In the genomic region with DNA sequence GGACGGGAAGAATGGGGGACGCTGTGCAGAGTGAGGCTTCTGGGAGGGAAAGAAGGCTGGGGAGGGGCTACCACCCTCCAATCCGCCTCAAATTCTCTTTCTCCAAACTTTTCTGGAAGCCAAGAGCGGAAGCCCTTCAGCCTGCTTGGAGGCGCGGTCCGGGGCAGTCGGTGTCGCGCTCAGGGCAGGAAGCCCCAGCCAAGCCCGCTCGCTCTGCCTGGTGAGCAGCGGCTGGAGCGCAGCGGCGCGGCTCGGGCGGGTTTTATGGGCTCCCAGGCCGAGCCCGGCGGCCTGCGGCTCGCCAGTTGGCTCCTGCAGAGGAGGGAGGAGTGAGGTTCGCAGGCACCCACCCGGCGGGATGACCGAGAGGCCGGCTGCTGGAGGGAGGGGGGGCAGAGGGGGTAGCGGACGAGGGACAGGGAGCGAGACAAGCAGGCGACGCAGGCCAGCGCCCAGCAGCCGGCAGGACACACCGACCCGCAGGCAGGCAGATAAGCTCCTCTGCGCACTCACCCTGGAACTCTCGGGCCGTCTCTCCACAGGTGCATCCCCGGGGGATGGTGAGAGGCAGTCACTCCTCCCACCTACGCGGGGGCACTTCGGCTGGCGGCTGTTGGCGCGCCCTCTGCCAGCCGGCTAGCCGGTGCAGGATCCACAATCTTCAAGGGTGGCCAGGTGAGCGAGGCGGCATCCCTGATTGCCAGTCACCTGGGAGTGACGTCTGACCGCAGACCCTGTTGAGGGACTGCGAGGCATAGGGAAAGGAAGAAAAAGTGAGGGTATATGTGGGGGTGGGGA, we compare ENCODE assay signal across 1 cellular context.
A peak's percentile ranks its signal among the peaks of the same experiment; 100 is the strongest.
TF ChIP-seq lines count a peak whose summit lies in the region.

A gene with protein sequence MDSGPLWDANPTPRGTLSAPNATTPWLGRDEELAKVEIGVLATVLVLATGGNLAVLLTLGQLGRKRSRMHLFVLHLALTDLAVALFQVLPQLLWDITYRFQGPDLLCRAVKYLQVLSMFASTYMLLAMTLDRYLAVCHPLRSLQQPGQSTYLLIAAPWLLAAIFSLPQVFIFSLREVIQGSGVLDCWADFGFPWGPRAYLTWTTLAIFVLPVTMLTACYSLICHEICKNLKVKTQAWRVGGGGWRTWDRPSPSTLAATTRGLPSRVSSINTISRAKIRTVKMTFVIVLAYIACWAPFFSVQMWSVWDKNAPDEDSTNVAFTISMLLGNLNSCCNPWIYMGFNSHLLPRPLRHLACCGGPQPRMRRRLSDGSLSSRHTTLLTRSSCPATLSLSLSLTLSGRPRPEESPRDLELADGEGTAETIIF (minus strand): TSS at position 238 of the 798 bp plus-strand sequence. CDS start 498 bp downstream, outside the sequence.

TF ChIP-seq in HEK293, 187 proteins besides CTCF, POLR2A, EP300 and RAD21 (continued from another document and continues in another):
- TF ChIP-seq, protein P1, sequence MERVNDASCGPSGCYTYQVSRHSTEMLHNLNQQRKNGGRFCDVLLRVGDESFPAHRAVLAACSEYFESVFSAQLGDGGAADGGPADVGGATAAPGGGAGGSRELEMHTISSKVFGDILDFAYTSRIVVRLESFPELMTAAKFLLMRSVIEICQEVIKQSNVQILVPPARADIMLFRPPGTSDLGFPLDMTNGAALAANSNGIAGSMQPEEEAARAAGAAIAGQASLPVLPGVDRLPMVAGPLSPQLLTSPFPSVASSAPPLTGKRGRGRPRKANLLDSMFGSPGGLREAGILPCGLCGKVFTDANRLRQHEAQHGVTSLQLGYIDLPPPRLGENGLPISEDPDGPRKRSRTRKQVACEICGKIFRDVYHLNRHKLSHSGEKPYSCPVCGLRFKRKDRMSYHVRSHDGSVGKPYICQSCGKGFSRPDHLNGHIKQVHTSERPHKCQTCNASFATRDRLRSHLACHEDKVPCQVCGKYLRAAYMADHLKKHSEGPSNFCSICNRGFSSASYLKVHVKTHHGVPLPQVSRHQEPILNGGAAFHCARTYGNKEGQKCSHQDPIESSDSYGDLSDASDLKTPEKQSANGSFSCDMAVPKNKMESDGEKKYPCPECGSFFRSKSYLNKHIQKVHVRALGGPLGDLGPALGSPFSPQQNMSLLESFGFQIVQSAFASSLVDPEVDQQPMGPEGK (tag by site-specific recombination; IDR thresholded peaks at IDR 0.05): peak; percentile 78
- peak; percentile 92 for TF ChIP-seq ZNF398 (tag by site-specific recombination; IDR thresholded peaks at IDR 0.05)
- no peak for TF ChIP-seq ZNF174 (tag by site-specific recombination; IDR thresholded peaks at IDR 0.05)
- peak; percentile 98 for TF ChIP-seq ZNF335 (tag by site-specific recombination; conservative IDR thresholded peaks at IDR 0.05)
- TF ChIP-seq ZBTB21 (tag by site-specific recombination; IDR thresholded peaks at IDR 0.05): no peak
- TF ChIP-seq ZBTB20 (tag by site-specific recombination; IDR thresholded peaks at IDR 0.05): peak; percentile 57; the same call in 1 of the 2 replicates
- no peak for TF ChIP-seq ZNF157 (tag by site-specific recombination; IDR thresholded peaks at IDR 0.05)
- TF ChIP-seq SP3 (tag by site-specific recombination; IDR thresholded peaks at IDR 0.05): peak; percentile 35; the same call in 1 of the 2 replicates
- no peak for TF ChIP-seq ZNF560 (tag by site-specific recombination; IDR thresholded peaks at IDR 0.05; ENCODE audit: borderline replicate concordance)
- TF ChIP-seq ZNF449 (tag by site-specific recombination; IDR thresholded peaks at IDR 0.05): peak; percentile 87
- TF ChIP-seq ZNF600 (tag by site-specific recombination; IDR thresholded peaks at IDR 0.05): peak; percentile 77
- TF ChIP-seq ZNF366 (tag by site-specific recombination; conservative IDR thresholded peaks at IDR 0.05): peak; percentile 9; the same call in 1 of the 2 replicates
- TF ChIP-seq ZNF239 (tag by site-specific recombination; IDR thresholded peaks at IDR 0.05): no peak
- TF ChIP-seq SCRT1 (tag by site-specific recombination; IDR thresholded peaks at IDR 0.05; ENCODE audit: borderline replicate concordance): peak; percentile 94
- no peak for TF ChIP-seq ZNF10 (tag by site-specific recombination; IDR thresholded peaks at IDR 0.05)
- 0 out of 2 replicates have a peak, but pooled peaks have one; percentile 23 for TF ChIP-seq ZNF2 (tag by site-specific recombination; IDR thresholded peaks at IDR 0.05)
- TF ChIP-seq ZEB2 (tag by site-specific recombination; IDR thresholded peaks at IDR 0.05): peak; percentile 81
- no peak; the same call in none of the 2 replicates for TF ChIP-seq KLF16 (tag by site-specific recombination; IDR thresholded peaks at IDR 0.05)
- peak; percentile 64; the same call in 1 of the 2 replicates for TF ChIP-seq ZNF423 (tag by site-specific recombination; IDR thresholded peaks at IDR 0.05)
- peak; percentile 45; the same call in 1 of the 2 replicates for TF ChIP-seq ZNF548 (tag by site-specific recombination; IDR thresholded peaks at IDR 0.05)
- TF ChIP-seq ZNF501 (tag by site-specific recombination; IDR thresholded peaks at IDR 0.05): 0 out of 2 replicates have a peak, but pooled peaks have one; percentile 29
- TF ChIP-seq ZNF248 (tag by site-specific recombination; IDR thresholded peaks at IDR 0.05): no peak
- TF ChIP-seq SP7 (tag by site-specific recombination; IDR thresholded peaks at IDR 0.05): peak; percentile 73; the same call in 1 of the 2 replicates
- TF ChIP-seq ZNF704 (tag by site-specific recombination; IDR thresholded peaks at IDR 0.05): no peak
- peak; percentile 98 for TF ChIP-seq ZIC2 (tag by site-specific recombination; IDR thresholded peaks at IDR 0.05)
- TF ChIP-seq, protein P2, sequence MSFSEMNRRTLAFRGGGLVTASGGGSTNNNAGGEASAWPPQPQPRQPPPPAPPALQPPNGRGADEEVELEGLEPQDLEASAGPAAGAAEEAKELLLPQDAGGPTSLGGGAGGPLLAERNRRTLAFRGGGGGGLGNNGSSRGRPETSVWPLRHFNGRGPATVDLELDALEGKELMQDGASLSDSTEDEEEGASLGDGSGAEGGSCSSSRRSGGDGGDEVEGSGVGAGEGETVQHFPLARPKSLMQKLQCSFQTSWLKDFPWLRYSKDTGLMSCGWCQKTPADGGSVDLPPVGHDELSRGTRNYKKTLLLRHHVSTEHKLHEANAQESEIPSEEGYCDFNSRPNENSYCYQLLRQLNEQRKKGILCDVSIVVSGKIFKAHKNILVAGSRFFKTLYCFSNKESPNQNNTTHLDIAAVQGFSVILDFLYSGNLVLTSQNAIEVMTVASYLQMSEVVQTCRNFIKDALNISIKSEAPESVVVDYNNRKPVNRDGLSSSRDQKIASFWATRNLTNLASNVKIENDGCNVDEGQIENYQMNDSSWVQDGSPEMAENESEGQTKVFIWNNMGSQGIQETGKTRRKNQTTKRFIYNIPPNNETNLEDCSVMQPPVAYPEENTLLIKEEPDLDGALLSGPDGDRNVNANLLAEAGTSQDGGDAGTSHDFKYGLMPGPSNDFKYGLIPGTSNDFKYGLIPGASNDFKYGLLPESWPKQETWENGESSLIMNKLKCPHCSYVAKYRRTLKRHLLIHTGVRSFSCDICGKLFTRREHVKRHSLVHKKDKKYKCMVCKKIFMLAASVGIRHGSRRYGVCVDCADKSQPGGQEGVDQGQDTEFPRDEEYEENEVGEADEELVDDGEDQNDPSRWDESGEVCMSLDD (tag by site-specific recombination; IDR thresholded peaks at IDR 0.05): 0 out of 2 replicates have a peak, but pooled peaks have one; percentile 32
- TF ChIP-seq, protein P3, sequence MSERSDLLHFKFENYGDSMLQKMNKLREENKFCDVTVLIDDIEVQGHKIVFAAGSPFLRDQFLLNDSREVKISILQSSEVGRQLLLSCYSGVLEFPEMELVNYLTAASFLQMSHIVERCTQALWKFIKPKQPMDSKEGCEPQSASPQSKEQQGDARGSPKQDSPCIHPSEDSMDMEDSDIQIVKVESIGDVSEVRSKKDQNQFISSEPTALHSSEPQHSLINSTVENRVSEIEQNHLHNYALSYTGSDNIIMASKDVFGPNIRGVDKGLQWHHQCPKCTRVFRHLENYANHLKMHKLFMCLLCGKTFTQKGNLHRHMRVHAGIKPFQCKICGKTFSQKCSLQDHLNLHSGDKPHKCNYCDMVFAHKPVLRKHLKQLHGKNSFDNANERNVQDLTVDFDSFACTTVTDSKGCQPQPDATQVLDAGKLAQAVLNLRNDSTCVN (tag by site-specific recombination; optimal IDR thresholded peaks at IDR 0.05): peak; percentile 87
- TF ChIP-seq ZNF221 (tag by site-specific recombination; IDR thresholded peaks at IDR 0.05; ENCODE audit: borderline replicate concordance): no peak
- peak; percentile 80 for TF ChIP-seq HIC1 (tag by site-specific recombination; IDR thresholded peaks at IDR 0.05)
- TF ChIP-seq ZNF654 (tag by site-specific recombination; IDR thresholded peaks at IDR 0.05; ENCODE audit: low read depth): no peak
- TF ChIP-seq KLF1 (tag by site-specific recombination; IDR thresholded peaks at IDR 0.05): peak; percentile 29; the same call in 1 of the 2 replicates
- no peak for TF ChIP-seq ZNF391 (tag by site-specific recombination; IDR thresholded peaks at IDR 0.05; ENCODE audit: borderline replicate concordance, low read depth)
- TF ChIP-seq FEZF1 (tag by site-specific recombination; IDR thresholded peaks at IDR 0.05): no peak
- TF ChIP-seq PRDM1 (tag by site-specific recombination; IDR thresholded peaks at IDR 0.05): peak; percentile 49; the same call in 1 of the 2 replicates
- TF ChIP-seq OSR2 (tag by site-specific recombination; IDR thresholded peaks at IDR 0.05): peak; percentile 31; the same call in 1 of the 2 replicates
- TF ChIP-seq ZFHX2 (tag by site-specific recombination; conservative IDR thresholded peaks at IDR 0.05): peak; percentile 91
- TF ChIP-seq GLIS2 (tag by site-specific recombination; IDR thresholded peaks at IDR 0.05): peak; percentile 93
- no peak for TF ChIP-seq ZNF433 (tag by site-specific recombination; IDR thresholded peaks at IDR 0.05; ENCODE audit: low read depth)
- 0 out of 2 replicates have a peak, but pooled peaks have one; percentile 71 for TF ChIP-seq ZNF660 (tag by site-specific recombination; IDR thresholded peaks at IDR 0.05)
- TF ChIP-seq GLIS1 (tag by site-specific recombination; IDR thresholded peaks at IDR 0.05): peak; percentile 92
- TF ChIP-seq, protein P4, sequence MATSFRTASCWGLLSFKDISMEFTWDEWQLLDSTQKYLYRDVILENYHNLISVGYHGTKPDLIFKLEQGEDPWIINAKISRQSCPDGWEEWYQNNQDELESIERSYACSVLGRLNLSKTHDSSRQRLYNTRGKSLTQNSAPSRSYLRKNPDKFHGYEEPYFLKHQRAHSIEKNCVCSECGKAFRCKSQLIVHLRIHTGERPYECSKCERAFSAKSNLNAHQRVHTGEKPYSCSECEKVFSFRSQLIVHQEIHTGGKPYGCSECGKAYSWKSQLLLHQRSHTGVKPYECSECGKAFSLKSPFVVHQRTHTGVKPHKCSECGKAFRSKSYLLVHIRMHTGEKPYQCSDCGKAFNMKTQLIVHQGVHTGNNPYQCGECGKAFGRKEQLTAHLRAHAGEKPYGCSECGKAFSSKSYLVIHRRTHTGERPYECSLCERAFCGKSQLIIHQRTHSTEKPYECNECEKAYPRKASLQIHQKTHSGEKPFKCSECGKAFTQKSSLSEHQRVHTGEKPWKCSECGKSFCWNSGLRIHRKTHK (tag by site-specific recombination; IDR thresholded peaks at IDR 0.05): no peak
- 0 out of 2 replicates have a peak, but pooled peaks have one; percentile 3 for TF ChIP-seq GFI1B (tag by site-specific recombination; IDR thresholded peaks at IDR 0.05)
- TF ChIP-seq SCRT2 (tag by site-specific recombination; IDR thresholded peaks at IDR 0.05): peak; percentile 99
